ENCODE assay signal across 22 cellular contexts in genomic region chr5:58828145-58828544, GRCh38.
"Had no signal": no experiment of that assay in that cellular context is flagged by ENCODE, and none has a peak within 500 bp of the region (broad histone marks: within the 10 kb centered on the region; RNA-seq: fewer than 3 reads in every experiment).

No MANE protein-coding gene starts in this region.

- H3K4me3 ChIP-seq: body of pancreas, lung, pancreas, spleen, thoracic aorta, upper lobe of right lung had no signal

- FAIRE-seq: colon, kidney, pancreas had no signal

- H3K36me3 ChIP-seq: pancreas, spleen, thoracic aorta, upper lobe of right lung had no signal

- H3K27ac ChIP-seq: body of pancreas, foreskin keratinocyte, pancreas, spleen, thoracic aorta, upper lobe of right lung had no signal

- H3K4me1 ChIP-seq: body of pancreas, foreskin keratinocyte, pancreas, spleen, upper lobe of right lung had no signal

- DNase-seq: activated CD4-positive, alpha-beta T cell treated with anti-CD3 and anti-CD28 coated beads, Interleukin-2, amount 10 ng/mL, durations not matched to agents 24 days and 14 days; activated CD4-positive, CD25-positive, alpha-beta regulatory T cell; activated CD8-positive, alpha-beta T cell treated with anti-CD3 and anti-CD28 coated beads for 36 hours; activated naive CD4-positive, alpha-beta T cell treated with Interleukin-2 at 50 U/mL for 16 hours; activated naive CD8-positive, alpha-beta T cell treated with anti-CD3 and anti-CD28 coated beads, Interleukin-2, amount 10 ng/mL, durations not matched to agents 7 days and 5 days; activated T-cell treated with anti-CD3 and anti-CD28 coated beads, Interleukin-2, amount 50 U/mL, for 1 hour; body of pancreas; central memory CD4-positive, alpha-beta T cell; endodermal cell; foreskin keratinocyte; kidney; pancreas; spleen; stimulated activated CD4-positive, alpha-beta T cell treated with anti-CD3 and anti-CD28 coated beads, Interleukin-4, amount 100 ng/mL, for 4 hours; T-helper 1 cell; T-helper 9 cell; upper lobe of right lung had no signal

- H3K9me3 ChIP-seq: body of pancreas, pancreas, spleen, thoracic aorta, upper lobe of right lung had no signal

- ATAC-seq: activated CD8-positive, alpha-beta T cell treated with anti-CD3 and anti-CD28 coated beads for 36 hours; body of pancreas; foreskin keratinocyte; left lobe of liver; pancreas; stimulated activated memory B cell treated with anti-CD40 and anti-IgM and Interleukin-4, amounts not matched to agents 10 μg/mL and 1 μg/mL and 100 μg/mL, for 72 hours; upper lobe of right lung had no signal

- H3K27me3 ChIP-seq: body of pancreas, foreskin keratinocyte, pancreas, spleen, upper lobe of right lung had no signal
